Comparison of ENCODE assay signal across 1 cellular context in genomic region chr16:11290102-11290893, GRCh38.
TF ChIP-seq lines count a peak whose summit lies in the region.

No MANE protein-coding gene starts in this region.

TF ChIP-seq in GM23338, 12 proteins besides CTCF, POLR2A, EP300 and RAD21 (continued from another document):
- no peak for TF ChIP-seq ZNF462 (CRISPR knock-in tag; IDR thresholded peaks at IDR 0.05)
- TF ChIP-seq POLR2AphosphoS5 (IDR thresholded peaks at IDR 0.05; ENCODE audit: low read depth): no peak
- no peak for TF ChIP-seq CREB1 (CRISPR knock-in tag; IDR thresholded peaks at IDR 0.05; ENCODE audit: low read depth)
- TF ChIP-seq JUNB (IDR thresholded peaks at IDR 0.05; ENCODE audit: unreplicated experiment): no peak
- TF ChIP-seq, protein P1, sequence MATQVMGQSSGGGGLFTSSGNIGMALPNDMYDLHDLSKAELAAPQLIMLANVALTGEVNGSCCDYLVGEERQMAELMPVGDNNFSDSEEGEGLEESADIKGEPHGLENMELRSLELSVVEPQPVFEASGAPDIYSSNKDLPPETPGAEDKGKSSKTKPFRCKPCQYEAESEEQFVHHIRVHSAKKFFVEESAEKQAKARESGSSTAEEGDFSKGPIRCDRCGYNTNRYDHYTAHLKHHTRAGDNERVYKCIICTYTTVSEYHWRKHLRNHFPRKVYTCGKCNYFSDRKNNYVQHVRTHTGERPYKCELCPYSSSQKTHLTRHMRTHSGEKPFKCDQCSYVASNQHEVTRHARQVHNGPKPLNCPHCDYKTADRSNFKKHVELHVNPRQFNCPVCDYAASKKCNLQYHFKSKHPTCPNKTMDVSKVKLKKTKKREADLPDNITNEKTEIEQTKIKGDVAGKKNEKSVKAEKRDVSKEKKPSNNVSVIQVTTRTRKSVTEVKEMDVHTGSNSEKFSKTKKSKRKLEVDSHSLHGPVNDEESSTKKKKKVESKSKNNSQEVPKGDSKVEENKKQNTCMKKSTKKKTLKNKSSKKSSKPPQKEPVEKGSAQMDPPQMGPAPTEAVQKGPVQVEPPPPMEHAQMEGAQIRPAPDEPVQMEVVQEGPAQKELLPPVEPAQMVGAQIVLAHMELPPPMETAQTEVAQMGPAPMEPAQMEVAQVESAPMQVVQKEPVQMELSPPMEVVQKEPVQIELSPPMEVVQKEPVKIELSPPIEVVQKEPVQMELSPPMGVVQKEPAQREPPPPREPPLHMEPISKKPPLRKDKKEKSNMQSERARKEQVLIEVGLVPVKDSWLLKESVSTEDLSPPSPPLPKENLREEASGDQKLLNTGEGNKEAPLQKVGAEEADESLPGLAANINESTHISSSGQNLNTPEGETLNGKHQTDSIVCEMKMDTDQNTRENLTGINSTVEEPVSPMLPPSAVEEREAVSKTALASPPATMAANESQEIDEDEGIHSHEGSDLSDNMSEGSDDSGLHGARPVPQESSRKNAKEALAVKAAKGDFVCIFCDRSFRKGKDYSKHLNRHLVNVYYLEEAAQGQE (IDR thresholded peaks at IDR 0.05; ENCODE audit: unreplicated experiment): no peak
